In the genomic region with DNA sequence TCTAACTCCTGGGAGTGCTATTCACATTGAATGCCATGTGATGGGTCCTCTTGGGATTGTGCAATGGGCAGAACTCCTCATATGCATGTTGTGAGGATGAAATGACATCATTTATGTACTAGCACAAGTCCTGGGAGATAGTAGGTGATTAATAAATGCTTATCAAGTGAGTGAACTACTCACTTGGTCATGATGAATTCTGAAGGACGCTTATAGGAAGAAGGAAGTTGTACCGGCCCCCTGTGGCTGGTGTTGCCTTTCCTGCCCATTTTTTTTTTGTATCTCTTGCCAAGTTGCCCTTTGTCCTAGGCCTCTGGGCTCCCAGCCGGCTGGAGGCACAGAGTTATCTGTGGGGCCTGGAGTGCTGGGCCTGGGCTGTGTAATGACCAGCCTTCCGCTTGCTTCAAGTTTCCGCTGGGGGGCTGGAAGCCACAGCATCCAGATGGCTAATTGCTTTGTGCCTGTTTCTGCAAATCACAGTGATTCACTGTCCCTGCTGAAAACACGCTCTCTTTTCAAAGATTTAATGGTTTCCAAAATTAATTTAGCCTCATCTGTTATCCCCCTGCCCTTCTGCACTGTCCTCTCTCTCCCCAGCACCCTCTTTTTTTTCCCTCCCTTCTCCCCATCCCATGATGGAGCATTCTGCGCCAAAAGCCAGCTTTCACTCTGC, we compare ENCODE assay signal across 11 cellular contexts. TPM values are rescaled to one million over a fixed set of nuclear protein-coding genes. Genes with fewer than 3 reads are reported as not detected.
A peak's percentile ranks its signal among the peaks of the same experiment; 100 is the strongest.
DNase-seq lines count a peak whose midpoint lies in the region; ATAC-seq, FAIRE-seq and TF ChIP-seq lines count a peak whose summit lies in the region.
"Had no signal": no experiment of that assay in that cellular context is flagged by ENCODE, and none has a peak within 500 bp of the region (broad histone marks: within the 10 kb centered on the region; RNA-seq: fewer than 3 reads in every experiment).

No MANE protein-coding gene starts in this region.

- no peaks in the 10 kb centered on the region for H3K9me3 ChIP-seq in right cardiac atrium (ENCODE audit: control insufficient read depth, low read length)
- H3K9me3 ChIP-seq in spleen: peaks cover 0 to 8% (median 0%) of the 10 kb centered on the region in 8 donors

- H3K4me3 ChIP-seq in right cardiac atrium (ENCODE audit: low read length) (no peak overlapping the region), spleen (no peak overlapping the region)

- no peak overlapping the region for H3K27ac Mint-ChIP-seq in activated CD8-positive, alpha-beta memory T cell treated with anti-CD3 and anti-CD28 coated beads, Interleukin-2, amount 10 ng/mL, durations not matched to agents 7 days and 5 days

- ATAC-seq in right cardiac atrium (peak; percentile 53 to 80), HG02981 (IDR thresholded peaks at IDR 0.05; ENCODE audit: unreplicated experiment) (no peak)
- no peak for ATAC-seq in activated CD8-positive, alpha-beta memory T cell treated with anti-CD3 and anti-CD28 coated beads, Interleukin-2, amount 10 ng/mL, durations not matched to agents 7 days and 5 days

- H3K36me3 ChIP-seq in spleen: no peaks in the 10 kb centered on the region

- H3K27me3 Mint-ChIP-seq in activated CD8-positive, alpha-beta memory T cell treated with anti-CD3 and anti-CD28 coated beads, Interleukin-2, amount 10 ng/mL, durations not matched to agents 7 days and 5 days: no peaks in the 10 kb centered on the region

- TF ChIP-seq CTCF in spleen (IDR thresholded peaks at IDR 0.05 in 8 of 11, conservative IDR thresholded peaks at IDR 0.05 in 3 of 11): peak in 7 of 11 experiments; percentile 9 to 36 (median 23)

- H3K27ac ChIP-seq in right cardiac atrium (ENCODE audit: low read length) (peak overlapping the region; percentile 74), spleen (peak overlapping the region in 7 of 8 donors; percentile 55 to 85 (median 80))

- no peak overlapping the region for H3K4me3 Mint-ChIP-seq in activated CD8-positive, alpha-beta memory T cell treated with anti-CD3 and anti-CD28 coated beads, Interleukin-2, amount 10 ng/mL, durations not matched to agents 7 days and 5 days
- H3K4me3 Mint-ChIP-seq: brain had no signal

- peaks cover 2% of the 10 kb centered on the region for H3K36me3 Mint-ChIP-seq in activated CD8-positive, alpha-beta memory T cell treated with anti-CD3 and anti-CD28 coated beads, Interleukin-2, amount 10 ng/mL, durations not matched to agents 7 days and 5 days
- H3K36me3 Mint-ChIP-seq: brain had no signal

- no peak for FAIRE-seq in H54 (lab: Jason Lieb, UNC)

- H3K4me1 ChIP-seq in right cardiac atrium (ENCODE audit: control insufficient read depth, insufficient read depth, low read length): peaks cover 10% of the 10 kb centered on the region
- peaks cover 11 to 47% (median 33%) of the 10 kb centered on the region in 6 donors for H3K4me1 ChIP-seq in spleen

- no peaks in the 10 kb centered on the region for H3K9me3 Mint-ChIP-seq in activated CD8-positive, alpha-beta memory T cell treated with anti-CD3 and anti-CD28 coated beads, Interleukin-2, amount 10 ng/mL, durations not matched to agents 7 days and 5 days (ENCODE audit: low read depth)

- TF ChIP-seq POLR2A in spleen (IDR thresholded peaks at IDR 0.05) (no peak), H54 (IDR thresholded peaks at IDR 0.05; ENCODE audit: low read depth, low read length) (no peak)

- DNase-seq in HCEC 1CT (peak; percentile 83), amniotic epithelial cell (ENCODE audit: low read depth) (peak; percentile 99), right cardiac atrium (peak; percentile 66 to 78 (median 68)), spleen (peak; percentile 82), NCI-H1417 treated with DMSO at 0.1 percent for 48 hours (lab: John Stamatoyannopoulos, UW) (no peak), H54 (ENCODE audit: insufficient read length, low spot score) (no peak)
- DNase-seq in activated CD8-positive, alpha-beta memory T cell treated with anti-CD3 and anti-CD28 coated beads, Interleukin-2, amount 10 ng/mL, durations not matched to agents 7 days and 5 days: no peak
- DNase-seq: activated CD4-positive, alpha-beta T cell treated with anti-CD3 and anti-CD28 coated beads for 48 hours; NCI-H82 had no signal

- WGBS in right cardiac atrium: 56% methylated on average over 7 of the region's 7 CpGs
- WGBS in spleen, 5 donors: 53 to 57% (median 54%) methylated on average over 7 of the region's 7 CpGs

- H3K4me1 Mint-ChIP-seq in activated CD8-positive, alpha-beta memory T cell treated with anti-CD3 and anti-CD28 coated beads, Interleukin-2, amount 10 ng/mL, durations not matched to agents 7 days and 5 days: peaks cover 7% of the 10 kb centered on the region
- H3K4me1 Mint-ChIP-seq: brain had no signal

- CTCF ChIA-PET in activated CD8-positive, alpha-beta memory T cell treated with anti-CD3 and anti-CD28 coated beads, Interleukin-2, amount 10 ng/mL, durations not matched to agents 7 days and 5 days (lab: Charles Lee): interaction anchor here (2.1 to 3.7 kb wide), 2 partner anchors 14 to 17 kb away, joined by 4 to 14 read pairs; no protein-coding TSS in a partner anchor

- H3K27me3 ChIP-seq in right cardiac atrium (ENCODE audit: control insufficient read depth, insufficient read depth) (no peaks in the 10 kb centered on the region), spleen (replicated peaks in 1 of 7) (peaks cover 0 to 13% (median 0%) of the 10 kb centered on the region in 7 donors)

- intact Hi-C loops in right cardiac atrium (cut with DNase I) (loop anchor here in 1 of 4 donors (10.0 kb wide), 1 partner anchor 307 kb away; no protein-coding TSS in a partner anchor), spleen (cut with DNase I; ENCODE audit: low total_unique reads) (no loop called here)

RNA-seq across cellular contexts. Expression of a gene that starts 33.7 kb away (rescaled TPM):
- 100 to 1,000 TPM; 242 to 308 (median 274) TPM for total RNA-seq in right cardiac atrium
- polyA plus RNA-seq in right cardiac atrium: 596 TPM
- total RNA-seq in spleen: 10 to 100 TPM; 48.3 to 94.6 (median 69.2) TPM
- 100 to 1,000 TPM in 2 of 3 donors, 10 to 100 TPM in 1; 95.6 to 166 (median 131) TPM for polyA plus RNA-seq in spleen
- total RNA-seq in activated CD8-positive, alpha-beta memory T cell treated with anti-CD3 and anti-CD28 coated beads, Interleukin-2, amount 10 ng/mL, durations not matched to agents 7 days and 5 days: 10 to 100 TPM; 49.0 to 62.0 TPM

Comparison
In these comparisons a context has a peak if more than half of its experiments do, and no peak if none do; other contexts are left out.
1. DNase-seq: peak in HCEC 1CT (single experiment), amniotic epithelial cell (single experiment), right cardiac atrium (3 of 3) and spleen (single experiment); none in NCI-H1417 treated with DMSO at 0.1 percent for 48 hours (single experiment), H54 (single experiment) and activated CD8-positive, alpha-beta memory T cell treated with anti-CD3 and anti-CD28 coated beads, Interleukin-2, amount 10 ng/mL, durations not matched to agents 7 days and 5 days (single experiment).
2. ATAC-seq: peak in right cardiac atrium (2 of 2); none in HG02981 (single experiment) and activated CD8-positive, alpha-beta memory T cell treated with anti-CD3 and anti-CD28 coated beads, Interleukin-2, amount 10 ng/mL, durations not matched to agents 7 days and 5 days (single experiment).